9 cellular contexts compared by ENCODE assay signal in genomic region chr13:43783820-43784219, GRCh38. TPM values are rescaled to one million over a fixed set of nuclear protein-coding genes. Genes with fewer than 3 reads are reported as not detected.
DNase-seq lines count a peak whose midpoint lies in the region; ATAC-seq and TF ChIP-seq lines count a peak whose summit lies in the region.
"Had no signal": no experiment of that assay in that cellular context is flagged by ENCODE, and none has a peak within 500 bp of the region (broad histone marks: within the 10 kb centered on the region; RNA-seq: fewer than 3 reads in every experiment).

No MANE protein-coding gene starts in this region.

- ATAC-seq in GM18505 (IDR thresholded peaks at IDR 0.05; ENCODE audit: unreplicated experiment) (no peak), HG02763 (IDR thresholded peaks at IDR 0.05; ENCODE audit: unreplicated experiment) (no peak)

- no peaks in the 10 kb centered on the region for H3K9me3 ChIP-seq in osteoblast (ENCODE audit: low read depth, low read length)

- H4K20me1 ChIP-seq in osteoblast (ENCODE audit: insufficient read depth, low read length): no peaks in the 10 kb centered on the region

- peaks cover 18% of the 10 kb centered on the region for H3K4me1 ChIP-seq in osteoblast (ENCODE audit: insufficient read depth, low read length)

- no peaks in the 10 kb centered on the region for H3K79me2 ChIP-seq in osteoblast (ENCODE audit: insufficient read depth, low read length)

- DNase-seq in DMS 273 (lab: John Stamatoyannopoulos, UW; ENCODE audit: unreplicated experiment) (peak; percentile 72), DMS 273 treated with DMSO at 0.1 percent for 48 hours (lab: John Stamatoyannopoulos, UW) (no peak), NCI-H2081 (lab: John Stamatoyannopoulos, UW) (peak; percentile 68 to 91), choroid plexus epithelial cell (ENCODE audit: low read depth) (peak; percentile 75), osteoblast (ENCODE audit: insufficient read length, low spot score, missing footprints) (peak; percentile 41), OCI-M2 (lab: John Stamatoyannopoulos, UW; ENCODE audit: unreplicated experiment) (no peak)
- DNase-seq: stimulated activated CD4-positive, alpha-beta T cell treated with anti-CD3 and anti-CD28 coated beads, Interleukin-4, amount 100 ng/mL, for 24 hours had no signal

- no peak overlapping the region for H3K4me3 ChIP-seq in choroid plexus epithelial cell (ENCODE audit: low read depth, low read length)
- H3K4me3 ChIP-seq in osteoblast (ENCODE audit: insufficient read depth, low read length): no peak overlapping the region

- peak; percentile 8 for TF ChIP-seq CTCF in choroid plexus epithelial cell (conservative IDR thresholded peaks at IDR 0.05; ENCODE audit: low read depth, low read length)
- TF ChIP-seq CTCF in osteoblast (IDR thresholded peaks at IDR 0.05; ENCODE audit: extremely low read depth, low read depth, low read length): no peak

- no peak overlapping the region for H3K27ac ChIP-seq in osteoblast (ENCODE audit: low read depth, low read length)

- no peaks in the 10 kb centered on the region for H3K27me3 ChIP-seq in osteoblast (ENCODE audit: insufficient read depth, low read length)

- H2AFZ ChIP-seq in osteoblast (ENCODE audit: low read length): no peak overlapping the region

- H3K4me2 ChIP-seq in osteoblast (ENCODE audit: insufficient read depth, low read length): no peak overlapping the region

- no peaks in the 10 kb centered on the region for H3K36me3 ChIP-seq in osteoblast (ENCODE audit: insufficient read depth, low read length)

- TF ChIP-seq POLR2A in GM18505 (IDR thresholded peaks at IDR 0.05; ENCODE audit: borderline replicate concordance, extremely low read depth, insufficient read depth, insufficient read length): no peak

RNA-seq across cellular contexts. Expression of gene ENOX1, which starts 3.0 kb away (rescaled TPM):
- total RNA-seq in osteoblast: 5.4 and 7.1 TPM in 2 replicates

Comparison
In these comparisons a context has a peak if more than half of its experiments do, and no peak if none do; other contexts are left out.
1. DNase-seq: peak in DMS 273 (single experiment), NCI-H2081 (2 of 2), choroid plexus epithelial cell (single experiment) and osteoblast (single experiment); none in DMS 273 treated with DMSO at 0.1 percent for 48 hours (single experiment) and OCI-M2 (single experiment).